Comparison of ENCODE assay signal across 8 cellular contexts in the genomic region with DNA sequence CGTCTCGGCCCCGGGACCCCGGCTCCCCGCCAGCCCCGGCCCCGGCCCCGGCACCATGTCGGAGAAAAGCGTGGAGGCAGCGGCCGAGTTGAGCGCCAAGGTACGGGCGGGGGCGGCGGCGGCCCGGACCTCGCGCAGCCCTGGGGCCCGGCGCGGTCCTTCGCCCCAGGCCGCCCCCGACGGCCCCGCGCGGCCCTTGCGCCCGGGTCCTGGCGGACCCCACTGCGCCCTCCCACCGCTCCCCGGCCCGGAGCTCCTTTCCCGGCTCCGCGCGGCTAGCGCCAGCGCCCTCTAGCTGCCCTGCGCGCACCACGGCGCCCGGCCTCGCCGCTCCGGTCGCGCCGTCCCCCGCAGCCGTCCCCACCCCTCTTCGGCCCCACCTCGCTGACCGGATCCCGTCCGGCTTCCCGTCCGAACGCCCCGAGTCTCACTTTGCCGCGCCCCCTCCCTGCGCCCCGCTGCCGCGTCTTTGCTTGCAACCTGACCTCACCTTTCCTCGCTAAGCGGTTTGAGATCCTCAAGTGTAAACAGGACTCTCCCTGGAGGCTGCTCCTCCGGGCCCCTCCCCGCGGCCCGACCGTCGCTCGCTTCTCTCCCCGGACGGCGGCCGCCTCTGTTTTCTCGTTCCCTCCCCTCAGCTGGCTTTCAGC. TPM values are rescaled to one million over a fixed set of nuclear protein-coding genes. Genes with fewer than 3 reads are reported as not detected.
DNase-seq lines count a peak whose midpoint lies in the region; ATAC-seq and FAIRE-seq lines count a peak whose summit lies in the region.

No MANE protein-coding gene starts in this region.

- H3K9me3 Mint-ChIP-seq in activated naive CD8-positive, alpha-beta T cell treated with anti-CD3 and anti-CD28 coated beads, Interleukin-2, amount 50 U/mL, for 24 hours, result no peaks in the 10 kb centered on the region

- intact Hi-C loops in Right ventricle myocardium superior (cut with DNase I), result no loop called here

- peak overlapping the region; percentile 65 for H3K27ac Mint-ChIP-seq in activated naive CD8-positive, alpha-beta T cell treated with anti-CD3 and anti-CD28 coated beads, Interleukin-2, amount 50 U/mL, for 24 hours

- peaks cover 53% of the 10 kb centered on the region for H3K27me3 Mint-ChIP-seq in activated naive CD8-positive, alpha-beta T cell treated with anti-CD3 and anti-CD28 coated beads, Interleukin-2, amount 50 U/mL, for 24 hours

- H3K4me1 Mint-ChIP-seq in activated naive CD8-positive, alpha-beta T cell treated with anti-CD3 and anti-CD28 coated beads, Interleukin-2, amount 50 U/mL, for 24 hours, result peaks cover 57% of the 10 kb centered on the region

- peak overlapping the region; percentile 80 for H3K4me3 Mint-ChIP-seq in activated naive CD8-positive, alpha-beta T cell treated with anti-CD3 and anti-CD28 coated beads, Interleukin-2, amount 50 U/mL, for 24 hours

- peak; percentile 56 for ATAC-seq in GM19397 (IDR thresholded peaks at IDR 0.05; ENCODE audit: unreplicated experiment)
- ATAC-seq in activated naive CD8-positive, alpha-beta T cell treated with anti-CD3 and anti-CD28 coated beads, Interleukin-2, amount 50 U/mL, for 24 hours, result peak; percentile 55
- ATAC-seq in Right ventricle myocardium superior (ENCODE audit: poor library complexity), result peak; percentile 72
- ATAC-seq in HG02884 (IDR thresholded peaks at IDR 0.05; ENCODE audit: unreplicated experiment), result no peak

- H3K36me3 Mint-ChIP-seq in activated naive CD8-positive, alpha-beta T cell treated with anti-CD3 and anti-CD28 coated beads, Interleukin-2, amount 50 U/mL, for 24 hours (ENCODE audit: low read depth), result peaks cover 8% of the 10 kb centered on the region

- DNase-seq in COR-L47 (lab: John Stamatoyannopoulos, UW) (peak; percentile 38), HUDEP-2 (lab: John Stamatoyannopoulos, UW; ENCODE audit: unreplicated experiment in 76 of 76) (peak in 48 of 76 experiments; percentile 5 to 61 (median 41)), RCC 7860 (ENCODE audit: low spot score) (peak; percentile 39), Right ventricle myocardium superior (peak; percentile 90), occipital lobe (lab: John Stamatoyannopoulos, UW) (peak; percentile 38)
- peak; percentile 75 for DNase-seq in activated naive CD8-positive, alpha-beta T cell treated with anti-CD3 and anti-CD28 coated beads, Interleukin-2, amount 50 U/mL, for 24 hours

- no peak for FAIRE-seq in RCC 7860 (lab: Jason Lieb, UNC)

RNA-seq across cellular contexts. Expression of gene PTMS, which starts 0.6 kb away (rescaled TPM):
- total RNA-seq in Right ventricle myocardium superior (108 TPM), occipital lobe (26.8 TPM)

RNA-seq across cellular contexts. Expression of gene LAG3, which starts 5.5 kb away (rescaled TPM):
- total RNA-seq in Right ventricle myocardium superior (0.22 TPM), occipital lobe (not detected)

RNA-seq across cellular contexts. Expression of gene MLF2, which starts 13.8 kb away (rescaled TPM):
- 153 TPM for total RNA-seq in Right ventricle myocardium superior
- total RNA-seq in occipital lobe, result 81.4 TPM

RNA-seq across cellular contexts. Expression of gene CD4, which starts 22.6 kb away (rescaled TPM):
- total RNA-seq in Right ventricle myocardium superior, result 10.4 TPM
- total RNA-seq in occipital lobe, result 2.3 TPM

RNA-seq across cellular contexts. Expression of gene COPS7A, which starts 42.9 kb away (rescaled TPM):
- total RNA-seq in Right ventricle myocardium superior, result 70.4 TPM
- 37.1 TPM for total RNA-seq in occipital lobe

Comparison
In these comparisons a context has a peak if more than half of its experiments do, and no peak if none do; other contexts are left out.
1. DNase-seq: peak in every context shown above with its lines; median percentile 90 in Right ventricle myocardium superior; 75 in activated naive CD8-positive, alpha-beta T cell treated with anti-CD3 and anti-CD28 coated beads, Interleukin-2, amount 50 U/mL, for 24 hours; 41 in HUDEP-2; 39 in RCC 7860; 38 in COR-L47; 38 in occipital lobe.